ENCODE assay signal across 26 cellular contexts in the genomic region with DNA sequence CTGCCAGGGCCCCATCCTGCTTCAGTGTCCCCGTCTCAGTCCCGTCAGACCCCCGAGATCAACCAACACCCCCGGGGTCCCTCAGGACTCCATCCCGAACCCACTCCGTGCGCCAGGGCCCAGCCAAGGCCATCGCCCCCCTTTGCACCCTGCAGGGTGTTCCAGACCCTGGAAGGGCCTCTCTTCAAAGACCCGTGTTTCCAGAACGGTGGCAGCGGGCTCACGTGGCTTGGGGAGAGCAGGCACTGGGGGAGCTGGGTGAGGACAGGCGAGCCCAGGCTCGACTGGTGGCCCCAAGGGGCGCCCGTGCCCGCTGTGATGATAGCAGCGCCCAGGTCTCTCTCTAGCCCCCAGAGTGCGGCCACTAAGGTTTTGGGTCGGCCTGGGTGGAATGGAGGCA. TPM values are rescaled to one million over a fixed set of nuclear protein-coding genes. Genes with fewer than 3 reads are reported as not detected.
"Had no signal": no experiment of that assay in that cellular context is flagged by ENCODE, and none has a peak within 500 bp of the region (broad histone marks: within the 10 kb centered on the region; RNA-seq: fewer than 3 reads in every experiment).

No MANE protein-coding gene starts in this region.

- H3K4me3 Mint-ChIP-seq: activated CD8-positive, alpha-beta T cell treated with anti-CD3 and anti-CD28 coated beads for 36 hours; activated naive CD8-positive, alpha-beta T cell treated with anti-CD3 and anti-CD28 coated beads, Interleukin-2, amount 50 U/mL, for 24 hours; T-helper 1 cell treated with Interleukin-12 subunit alpha and Interleukin-12 subunit beta and Interleukin-4 antibody, amounts not matched to agents 30 μg/mL and 1 μg/mL, for 36 hours had no signal

- H3K36me3 Mint-ChIP-seq: activated naive CD4-positive, alpha-beta T cell treated with anti-CD3 and anti-CD28 coated beads, Interleukin-2, amount 50 U/mL, for 72 hours had no signal

- H3K27ac ChIP-seq: brain microvascular endothelial cell, cardiac muscle cell, KMS-11, SJSA1 had no signal

- DNase-seq: activated CD4-positive, alpha-beta T cell treated with anti-CD3 and anti-CD28 coated beads, Interleukin-2, amount 50 U/mL, for 1 hour; activated CD4-positive, CD25-positive, alpha-beta regulatory T cell treated with anti-CD3 and anti-CD28 coated beads, Interleukin-2, amount 50 U/mL, for 72 hours; activated CD8-positive, alpha-beta memory T cell treated with anti-CD3 and anti-CD28 coated beads, Interleukin-2, amount 50 U/mL, for 4 hours; activated CD8-positive, alpha-beta T cell treated with anti-CD3 and anti-CD28 coated beads for 36 hours; activated naive CD8-positive, alpha-beta T cell treated with anti-CD3 and anti-CD28 coated beads, Interleukin-2, amount 50 U/mL, for 24 hours; amniotic stem cell; brain microvascular endothelial cell; MM.1S; NCI-H1105; NCI-H1436; NCI-H1694 treated with DMSO at 0.1 percent for 48 hours; NCI-H2029 treated with DMSO at 0.1 percent for 48 hours; NCI-H345; NCI-H510A; NCI-H526 treated with DMSO at 0.1 percent for 48 hours; NCI-H82; PC-3; SHP77; SW 1271 had no signal

- H3K36me3 ChIP-seq: brain microvascular endothelial cell, cardiac muscle cell, SJSA1 had no signal

- H3K4me1 ChIP-seq: SJSA1 had no signal

- H3K27me3 ChIP-seq: cardiac muscle cell had no signal

- H3K27ac Mint-ChIP-seq: activated CD8-positive, alpha-beta T cell treated with anti-CD3 and anti-CD28 coated beads for 36 hours; activated naive CD8-positive, alpha-beta T cell treated with anti-CD3 and anti-CD28 coated beads, Interleukin-2, amount 50 U/mL, for 24 hours; T-helper 1 cell treated with Interleukin-12 subunit alpha and Interleukin-12 subunit beta and Interleukin-4 antibody, amounts not matched to agents 30 μg/mL and 1 μg/mL, for 36 hours had no signal

- H3K4me2 ChIP-seq: KMS-11 had no signal

- H3K9me3 Mint-ChIP-seq: activated CD8-positive, alpha-beta T cell treated with anti-CD3 and anti-CD28 coated beads for 36 hours; activated naive CD4-positive, alpha-beta T cell treated with anti-CD3 and anti-CD28 coated beads, Interleukin-2, amount 50 U/mL, for 72 hours; activated naive CD8-positive, alpha-beta T cell treated with anti-CD3 and anti-CD28 coated beads, Interleukin-2, amount 50 U/mL, for 24 hours; T-helper 1 cell treated with Interleukin-12 subunit alpha and Interleukin-12 subunit beta and Interleukin-4 antibody, amounts not matched to agents 30 μg/mL and 1 μg/mL, for 36 hours had no signal

- H3K27me3 Mint-ChIP-seq: activated CD8-positive, alpha-beta T cell treated with anti-CD3 and anti-CD28 coated beads for 36 hours had no signal

- ATAC-seq: activated CD8-positive, alpha-beta T cell treated with anti-CD3 and anti-CD28 coated beads for 36 hours; activated naive CD4-positive, alpha-beta T cell treated with anti-CD3 and anti-CD28 coated beads, Interleukin-2, amount 50 U/mL, for 72 hours; activated naive CD8-positive, alpha-beta T cell treated with anti-CD3 and anti-CD28 coated beads, Interleukin-2, amount 50 U/mL, for 24 hours; PC-3; SK-N-SH treated with all-trans-retinoic acid at 6 μM for 48 hours had no signal

- H3K9me3 ChIP-seq: SJSA1 had no signal

- H3K9ac ChIP-seq: KMS-11 had no signal

- H3K4me3 ChIP-seq: cardiac muscle cell, SJSA1 had no signal

RNA-seq across cellular contexts. Expression of a gene that starts 1.4 kb away (rescaled TPM):
- total RNA-seq: astrocyte, PC-3, SJSA1 had no signal
- polyA plus RNA-seq: cardiac muscle cell had no signal

RNA-seq across cellular contexts. Expression of a gene that starts 25.7 kb away (rescaled TPM):
- total RNA-seq: activated CD8-positive, alpha-beta T cell treated with anti-CD3 and anti-CD28 coated beads for 36 hours; activated naive CD4-positive, alpha-beta T cell treated with anti-CD3 and anti-CD28 coated beads, Interleukin-2, amount 50 U/mL, for 72 hours had no signal

RNA-seq across cellular contexts. Expression of a gene that starts 27.2 kb away (rescaled TPM):
- total RNA-seq: activated CD8-positive, alpha-beta T cell treated with anti-CD3 and anti-CD28 coated beads for 36 hours had no signal

RNA-seq across cellular contexts. Expression of a gene that starts 33.8 kb away (rescaled TPM):
- total RNA-seq: activated CD8-positive, alpha-beta T cell treated with anti-CD3 and anti-CD28 coated beads for 36 hours; activated naive CD4-positive, alpha-beta T cell treated with anti-CD3 and anti-CD28 coated beads, Interleukin-2, amount 50 U/mL, for 72 hours; astrocyte; PC-3; SJSA1 had no signal

RNA-seq across cellular contexts. Expression of a gene that starts 35.8 kb away (rescaled TPM):
- total RNA-seq: activated CD8-positive, alpha-beta T cell treated with anti-CD3 and anti-CD28 coated beads for 36 hours; activated naive CD4-positive, alpha-beta T cell treated with anti-CD3 and anti-CD28 coated beads, Interleukin-2, amount 50 U/mL, for 72 hours; astrocyte; PC-3; SJSA1 had no signal
